Comparison of ENCODE assay signal across 10 cellular contexts in the genomic region with DNA sequence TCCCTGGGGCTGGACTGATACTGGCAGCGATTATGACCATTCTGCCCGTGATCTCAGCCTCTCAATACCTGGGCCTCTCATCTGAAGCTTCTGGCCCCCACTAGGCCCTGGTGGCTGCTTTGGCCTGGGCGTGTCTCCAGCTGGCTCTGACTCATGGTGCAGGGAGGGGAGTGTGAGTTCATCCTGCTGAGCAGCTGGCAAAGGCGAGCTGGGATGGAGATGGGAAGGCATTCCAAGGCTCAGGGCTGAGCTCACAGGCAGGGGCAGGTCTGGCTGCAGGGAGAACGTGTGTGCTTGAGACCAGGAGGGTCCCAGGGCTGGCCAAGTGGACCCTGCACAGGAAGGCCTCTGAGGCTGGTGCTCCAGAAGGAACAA.
DNase-seq lines count a peak whose midpoint lies in the region; ATAC-seq, FAIRE-seq and TF ChIP-seq lines count a peak whose summit lies in the region.
"Had no signal": no experiment of that assay in that cellular context is flagged by ENCODE, and none has a peak within 500 bp of the region (broad histone marks: within the 10 kb centered on the region; RNA-seq: fewer than 3 reads in every experiment).

No MANE protein-coding gene starts in this region.

- no peak overlapping the region for H3K56ac ChIP-seq in mesendoderm (ENCODE audit: low read length)

- no peak overlapping the region for H3K4me3 ChIP-seq in MG63
- H3K4me3 ChIP-seq in mesendoderm (ENCODE audit: low read length): no peak overlapping the region
- H3K4me3 ChIP-seq in HepG2 (replicated peaks in 1 of 3; ENCODE audit: insufficient read depth in 1 of 3, low read depth in 2 of 3, low read length in 3 of 3): no peak overlapping the region
- no peak overlapping the region for H3K4me3 ChIP-seq in tibial nerve
- H3K4me3 ChIP-seq: hepatocyte had no signal

- no peak overlapping the region for H3K27ac ChIP-seq in mesendoderm (ENCODE audit: low read depth, low read length)
- H3K27ac ChIP-seq in HepG2 (ENCODE audit: extremely low read length, insufficient read depth, low read length): no peak overlapping the region
- H3K27ac ChIP-seq in tibial nerve: no peak overlapping the region
- H3K27ac ChIP-seq: hepatocyte had no signal

- BruUV-seq in HepG2 (replicated peaks; lab: Mats Ljungman, UMichigan): no TSS peak

- H3K4me1 ChIP-seq in mesendoderm (ENCODE audit: control insufficient read depth, low read depth, low read length) (no peaks in the 10 kb centered on the region), HepG2 (ENCODE audit: insufficient read depth, low read length) (no peaks in the 10 kb centered on the region), tibial nerve (no peaks in the 10 kb centered on the region)

- H3K4ac ChIP-seq in mesendoderm (ENCODE audit: low read depth, low read length): no peak overlapping the region

- POLR2A ChIA-PET in HepG2 (lab: Yijun Ruan, JAX): no interaction called here

- no peak overlapping the region for H4K5ac ChIP-seq in mesendoderm (ENCODE audit: low read length)

- no peaks in the 10 kb centered on the region for H3K79me1 ChIP-seq in mesendoderm (ENCODE audit: low read length)

- H3K4me1 Mint-ChIP-seq in chondrocyte (ENCODE audit: low read depth): no peaks in the 10 kb centered on the region

- H2BK5ac ChIP-seq in mesendoderm (ENCODE audit: low read length): no peak overlapping the region

- no peaks in the 10 kb centered on the region for H3K79me2 ChIP-seq in mesendoderm (ENCODE audit: control insufficient read depth, insufficient read depth, low read length)
- H3K79me2 ChIP-seq in HepG2 (ENCODE audit: insufficient read depth, low read length): no peaks in the 10 kb centered on the region
- H3K79me2 ChIP-seq: hepatocyte had no signal

- H3K27ac Mint-ChIP-seq in chondrocyte (ENCODE audit: unreplicated experiment): no peak overlapping the region
- H3K27ac Mint-ChIP-seq: activated naive CD8-positive, alpha-beta T cell had no signal

- no peak overlapping the region for H2BK15ac ChIP-seq in mesendoderm (replicated peaks; ENCODE audit: low read depth)

- no peaks in the 10 kb centered on the region for H3K27me3 ChIP-seq in MG63
- H3K27me3 ChIP-seq in mesendoderm (ENCODE audit: insufficient read depth, low read length, poor library complexity): no peaks in the 10 kb centered on the region
- H3K27me3 ChIP-seq in HepG2 (ENCODE audit: control insufficient read depth in 1 of 2, insufficient read depth in 2 of 2, low read length in 2 of 2): no peaks in the 10 kb centered on the region; a peak in 1 of 5 replicates
- no peaks in the 10 kb centered on the region for H3K27me3 ChIP-seq in tibial nerve
- H3K27me3 ChIP-seq: hepatocyte had no signal

- in situ Hi-C loops in HepG2 (cut with HindIII; ENCODE audit: extremely low pct_ligation_motif_present, low pct_unique_long_range_greater_than_20kb): no loop called here

- peaks cover 9% of the 10 kb centered on the region for H3K9me3 Mint-ChIP-seq in chondrocyte (ENCODE audit: low read depth)

- H2BK120ac ChIP-seq in mesendoderm (ENCODE audit: low read depth, low read length): no peak overlapping the region

- H3K27me3 Mint-ChIP-seq in chondrocyte (ENCODE audit: low read depth): no peaks in the 10 kb centered on the region
- H3K27me3 Mint-ChIP-seq: activated naive CD8-positive, alpha-beta T cell had no signal

- H4K8ac ChIP-seq in mesendoderm (ENCODE audit: low read depth, low read length): no peak overlapping the region

- FAIRE-seq in HepG2 (lab: Jason Lieb, UNC): no peak

- no peaks in the 10 kb centered on the region for H3K36me3 ChIP-seq in MG63
- H3K36me3 ChIP-seq in mesendoderm (ENCODE audit: control insufficient read depth, insufficient read depth, low read length): no peaks in the 10 kb centered on the region
- no peaks in the 10 kb centered on the region for H3K36me3 ChIP-seq in HepG2 (replicated peaks in 1 of 2; ENCODE audit: control insufficient read depth in 1 of 2, insufficient read depth in 2 of 2, low read length in 2 of 2)
- H3K36me3 ChIP-seq in tibial nerve: no peaks in the 10 kb centered on the region

- TF ChIP-seq POLR2A in HepG2 (IDR thresholded peaks at IDR 0.05; ENCODE audit: insufficient read depth in 1 of 2, low read depth in 2 of 2, low read length in 2 of 2) (no peak), tibial nerve (IDR thresholded peaks at IDR 0.05) (no peak)

- peak; percentile 74 for ATAC-seq in Right ventricle myocardium superior (ENCODE audit: poor library complexity)
- no peak for ATAC-seq in HepG2

- CTCF ChIA-PET in HepG2 (lab: Yijun Ruan, JAX; ENCODE audit: low intra/inter-chr PET ratio, low total read pairs): no interaction called here

- no CpG with 5 or more reads among the region's 5 CpGs for WGBS in mesendoderm (ENCODE audit: extremely low coverage, insufficient coverage, low lambda C conversion rate)
- 15% methylated on average over 4 of the region's 5 CpGs for WGBS in HepG2 (ENCODE audit: low lambda C conversion rate)
- 65% methylated on average over 5 of the region's 5 CpGs for WGBS in tibial nerve, 2 donors

- H2AK5ac ChIP-seq in mesendoderm (ENCODE audit: low read length): no peak overlapping the region

- H3K9me3 ChIP-seq in MG63: no peaks in the 10 kb centered on the region
- H3K9me3 ChIP-seq in HepG2 (ENCODE audit: low read length): 0 out of 2 replicates have a peak, but pooled peaks cover 4% of the 10 kb centered on the region
- H3K9me3 ChIP-seq in tibial nerve: no peaks in the 10 kb centered on the region

- no peak overlapping the region for H2AFZ ChIP-seq in HepG2 (ENCODE audit: low read length)
- H2AFZ ChIP-seq: hepatocyte had no signal

- DNase-seq in Right ventricle myocardium superior (peak; percentile 56), cardiac septum (ENCODE audit: low spot score) (no peak), MG63 (peak; percentile 82), glomerular visceral epithelial cell (ENCODE audit: extremely low spot score) (peak; percentile 35), mesendoderm (no peak), chondrocyte (ENCODE audit: low spot score) (no peak), HepG2 (ENCODE audit: low spot score) (no peak), tibial nerve (ENCODE audit: low spot score in 2 of 2) (no peak)

- intact Hi-C loops in Right ventricle myocardium superior (cut with DNase I) (no loop called here), cardiac septum (cut with DNase I) (no loop called here), HepG2 (cut with micrococcal nuclease; ENCODE audit: unreplicated experiment) (no loop called here)

- H4K20me1 ChIP-seq in HepG2 (ENCODE audit: insufficient read depth, low read length): no peaks in the 10 kb centered on the region

- no peak for TF ChIP-seq RAD21 in HepG2 (CRISPR knock-in tag; IDR thresholded peaks at IDR 0.05)

- TF ChIP-seq CTCF in chondrocyte (IDR thresholded peaks at IDR 0.05): no peak
- TF ChIP-seq CTCF in HepG2 (CRISPR knock-in tag; IDR thresholded peaks at IDR 0.05): no peak
- no peak for TF ChIP-seq CTCF in tibial nerve (IDR thresholded peaks at IDR 0.05)

- no peak overlapping the region for H3K18ac ChIP-seq in mesendoderm (ENCODE audit: low read length)

- TF ChIP-seq EP300 in HepG2 (IDR thresholded peaks at IDR 0.05; ENCODE audit: low read depth in 2 of 2, low read length in 2 of 2) (no peak), HepG2 (CRISPR knock-in tag; IDR thresholded peaks at IDR 0.05; ENCODE audit: borderline replicate concordance) (no peak), tibial nerve (IDR thresholded peaks at IDR 0.05) (no peak)

- H3K4me2 ChIP-seq in mesendoderm (ENCODE audit: low read length): no peak overlapping the region
- no peak overlapping the region for H3K4me2 ChIP-seq in HepG2 (ENCODE audit: low read depth, low read length)
- H3K4me2 ChIP-seq: hepatocyte had no signal

- H3K4me3 Mint-ChIP-seq in chondrocyte (ENCODE audit: unreplicated experiment): no peak overlapping the region
- H3K4me3 Mint-ChIP-seq: activated naive CD8-positive, alpha-beta T cell had no signal

- H3K9ac ChIP-seq in mesendoderm (ENCODE audit: low read length) (no peak overlapping the region), HepG2 (ENCODE audit: insufficient read depth, low read depth, low read length) (no peak overlapping the region)

- H3K36me3 Mint-ChIP-seq in chondrocyte (ENCODE audit: low read depth): no peaks in the 10 kb centered on the region
- H3K36me3 Mint-ChIP-seq: activated naive CD8-positive, alpha-beta T cell had no signal

- no peak overlapping the region for H3K23ac ChIP-seq in mesendoderm (ENCODE audit: low read length)

TF ChIP-seq in HepG2, 621 proteins besides CTCF, POLR2A, EP300 and RAD21:
- no peak for TF ChIP-seq ATAD3A (CRISPR knock-in tag; IDR thresholded peaks at IDR 0.05)
- TF ChIP-seq ZNF619 (CRISPR knock-in tag; IDR thresholded peaks at IDR 0.05): no peak
- no peak for TF ChIP-seq NFRKB (IDR thresholded peaks at IDR 0.05)

Comparison
In these comparisons a context has a peak if more than half of its experiments do, and no peak if none do; other contexts are left out.
1. DNase-seq: peak in Right ventricle myocardium superior (single experiment), MG63 (single experiment) and glomerular visceral epithelial cell (single experiment); none in cardiac septum (single experiment), mesendoderm (single experiment), chondrocyte (single experiment), HepG2 (single experiment) and tibial nerve (0 of 2).